1 cellular context compared by ENCODE assay signal in genomic region chr7:101104193-101104713, GRCh38.
A peak's percentile ranks its signal among the peaks of the same experiment; 100 is the strongest.
TF ChIP-seq lines count a peak whose summit lies in the region.

No MANE protein-coding gene starts in this region.

TF ChIP-seq in HepG2, 621 proteins besides CTCF, POLR2A, EP300 and RAD21 (continued from another document and continues in another):
- TF ChIP-seq ZHX2 (IDR thresholded peaks at IDR 0.05; ENCODE audit: low read depth) (no peak; the same call in 1 of the 2 replicates), ZHX2 (CRISPR knock-in tag; IDR thresholded peaks at IDR 0.05; ENCODE audit: borderline replicate concordance) (no peak), ZMYM4 (CRISPR knock-in tag; IDR thresholded peaks at IDR 0.05) (0 out of 2 replicates have a peak, but pooled peaks have one; percentile 8), SP4 (CRISPR knock-in tag; IDR thresholded peaks at IDR 0.05) (no peak), ZNF207 (IDR thresholded peaks at IDR 0.05; ENCODE audit: borderline replicate concordance) (no peak), ONECUT2 (CRISPR knock-in tag; IDR thresholded peaks at IDR 0.05) (no peak), ZSCAN30 (CRISPR knock-in tag; IDR thresholded peaks at IDR 0.05) (no peak), HDAC2 (CRISPR knock-in tag; IDR thresholded peaks at IDR 0.05) (peak; percentile 78), ZNF335 (CRISPR knock-in tag; IDR thresholded peaks at IDR 0.05) (no peak), ZNF329 (CRISPR knock-in tag; IDR thresholded peaks at IDR 0.05; ENCODE audit: low read depth) (no peak), SKIL (CRISPR knock-in tag; IDR thresholded peaks at IDR 0.05; ENCODE audit: borderline replicate concordance) (peak; percentile 38; the same call in 1 of the 2 replicates), YY1 (IDR thresholded peaks at IDR 0.05; ENCODE audit: insufficient read depth, insufficient replicate concordance, low read depth, low read length) (no peak), GMEB1 (CRISPR knock-in tag; IDR thresholded peaks at IDR 0.05; ENCODE audit: borderline replicate concordance) (peak; percentile 29; the same call in 1 of the 2 replicates), ZNF224 (CRISPR knock-in tag; IDR thresholded peaks at IDR 0.05) (peak; percentile 77; the same call in 1 of the 2 replicates), ZBTB34 (CRISPR knock-in tag; IDR thresholded peaks at IDR 0.05) (no peak), ZNF784 (CRISPR knock-in tag; IDR thresholded peaks at IDR 0.05; ENCODE audit: borderline replicate concordance) (0 out of 2 replicates have a peak, but pooled peaks have one; percentile 70), KDM5A (IDR thresholded peaks at IDR 0.05; ENCODE audit: borderline replicate concordance, low read length) (no peak), ZNF564 (CRISPR knock-in tag; IDR thresholded peaks at IDR 0.05) (no peak), ARID3A (IDR thresholded peaks at IDR 0.05; ENCODE audit: low read depth, low read length) (no peak), ADNP (CRISPR knock-in tag; IDR thresholded peaks at IDR 0.05) (no peak), HOXA3 (CRISPR knock-in tag; IDR thresholded peaks at IDR 0.05) (0 out of 2 replicates have a peak, but pooled peaks have one; percentile 34), DMAP1 (CRISPR knock-in tag; IDR thresholded peaks at IDR 0.05) (peak; percentile 57; the same call in 1 of the 2 replicates), IRF9 (CRISPR knock-in tag; IDR thresholded peaks at IDR 0.05; ENCODE audit: borderline replicate concordance) (no peak), ZBTB49 (CRISPR knock-in tag; IDR thresholded peaks at IDR 0.05; ENCODE audit: borderline replicate concordance) (no peak), ZBTB10 (CRISPR knock-in tag; IDR thresholded peaks at IDR 0.05; ENCODE audit: borderline replicate concordance) (no peak), CREM (IDR thresholded peaks at IDR 0.05) (peak; percentile 15; the same call in 1 of the 2 replicates), CREM (CRISPR knock-in tag; IDR thresholded peaks at IDR 0.05) (no peak), NCOA1 (CRISPR knock-in tag; IDR thresholded peaks at IDR 0.05) (no peak), PATZ1 (CRISPR knock-in tag; IDR thresholded peaks at IDR 0.05) (0 out of 2 replicates have a peak, but pooled peaks have one; percentile 15), IKZF1 (IDR thresholded peaks at IDR 0.05) (no peak), ZSCAN20 (CRISPR knock-in tag; IDR thresholded peaks at IDR 0.05; ENCODE audit: borderline replicate concordance) (no peak), REXO4 (CRISPR knock-in tag; IDR thresholded peaks at IDR 0.05; ENCODE audit: borderline replicate concordance) (no peak)
